In the genomic region with DNA sequence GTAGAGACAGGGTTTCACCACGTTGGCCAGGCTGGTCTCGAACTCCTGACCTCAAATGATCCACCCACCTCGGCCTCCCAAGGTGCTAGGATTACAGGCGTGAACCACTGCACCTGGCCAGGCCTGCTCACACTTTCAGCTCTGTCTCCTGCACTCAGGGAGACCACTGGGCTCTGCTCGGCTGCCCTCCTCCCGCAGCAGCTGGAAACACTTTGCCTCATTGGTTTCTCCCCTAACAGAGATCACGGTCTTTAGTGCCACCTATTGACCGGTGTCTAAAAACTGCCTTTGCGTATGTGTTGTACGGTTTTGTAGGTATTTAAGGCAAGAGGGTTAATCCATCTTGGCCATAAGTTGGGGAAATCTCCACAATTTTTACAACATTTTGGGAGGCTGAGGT, we compare ENCODE assay signal across 9 cellular contexts. TPM values are rescaled to one million over a fixed set of nuclear protein-coding genes. Genes with fewer than 3 reads are reported as not detected.
DNase-seq lines count a peak whose midpoint lies in the region; ATAC-seq and TF ChIP-seq lines count a peak whose summit lies in the region.
"Not testable (repeated sequence)": the region's sequence is repeated elsewhere in the genome, so short reads cannot be mapped to it uniquely, and the experiment has no call there.
"Had no signal": no experiment of that assay in that cellular context is flagged by ENCODE, and none has a peak within 500 bp of the region (broad histone marks: within the 10 kb centered on the region; RNA-seq: fewer than 3 reads in every experiment).

No MANE protein-coding gene starts in this region.

- TF ChIP-seq POLR2A in Peyer's patch (IDR thresholded peaks at IDR 0.05); heart left ventricle (IDR thresholded peaks at IDR 0.05): not testable (repeated sequence)

- DNase-seq in AG20443 (ENCODE audit: low spot score): peak; percentile 57
- peak; percentile 54 for DNase-seq in GM13976 (ENCODE audit: low spot score)
- DNase-seq in NCI-H1436 treated with DMSO at 0.1 percent for 48 hours (lab: John Stamatoyannopoulos, UW): peak; percentile 63
- DNase-seq in Peyer's patch: peak in 1 of 3 donors; percentile 64
- DNase-seq in activated naive CD8-positive, alpha-beta T cell treated with anti-CD3 and anti-CD28 coated beads, Interleukin-2, amount 10 ng/mL, durations not matched to agents 7 days and 5 days: peak; percentile 29
- DNase-seq in heart left ventricle: not testable (repeated sequence)
- peak; percentile 17 for DNase-seq in progenitor cell of endocrine pancreas (ENCODE audit: low spot score, unreplicated experiment)

- not testable (repeated sequence) for H3K36me3 Mint-ChIP-seq in activated naive CD8-positive, alpha-beta T cell treated with anti-CD3 and anti-CD28 coated beads, Interleukin-2, amount 10 ng/mL, durations not matched to agents 7 days and 5 days; progenitor cell of endocrine pancreas (ENCODE audit: insufficient read depth)

- H3K4me3 ChIP-seq in Peyer's patch, heart left ventricle: not testable (repeated sequence)

- TF ChIP-seq CTCF in GM13976 (IDR thresholded peaks at IDR 0.05; ENCODE audit: borderline replicate concordance, control extremely low read depth, extremely low read depth, insufficient read depth, missing control alignments): peak; percentile 46
- peak in 4 of 6 experiments; percentile 15 to 56 (median 43) for TF ChIP-seq CTCF in Peyer's patch (IDR thresholded peaks at IDR 0.05)
- peak in 9 of 12 donors; percentile 14 to 39 (median 28) for TF ChIP-seq CTCF in heart left ventricle (IDR thresholded peaks at IDR 0.05)
- TF ChIP-seq CTCF in progenitor cell of endocrine pancreas (IDR thresholded peaks at IDR 0.05; ENCODE audit: unreplicated experiment): peak; percentile 64

- H3K27me3 Mint-ChIP-seq in activated naive CD8-positive, alpha-beta T cell treated with anti-CD3 and anti-CD28 coated beads, Interleukin-2, amount 10 ng/mL, durations not matched to agents 7 days and 5 days; progenitor cell of endocrine pancreas: not testable (repeated sequence)

- not testable (repeated sequence) for H3K9me3 ChIP-seq in Peyer's patch, heart left ventricle

- ATAC-seq in HG02973 (IDR thresholded peaks at IDR 0.05; ENCODE audit: unreplicated experiment) (peak; percentile 63), heart left ventricle (peak in 2 of 4 donors; percentile 62 to 66)
- ATAC-seq in activated naive CD8-positive, alpha-beta T cell treated with anti-CD3 and anti-CD28 coated beads, Interleukin-2, amount 10 ng/mL, durations not matched to agents 7 days and 5 days (ENCODE audit: low read depth): peak; percentile 47

- H3K4me3 Mint-ChIP-seq in activated naive CD8-positive, alpha-beta T cell treated with anti-CD3 and anti-CD28 coated beads, Interleukin-2, amount 10 ng/mL, durations not matched to agents 7 days and 5 days; progenitor cell of endocrine pancreas (ENCODE audit: low read depth): not testable (repeated sequence)

- in situ Hi-C loops in GM13976 (cut with MboI; ENCODE audit: low sequenced_read_pairs, unreplicated experiment): not testable (repeated sequence)

- not testable (repeated sequence) for H3K36me3 ChIP-seq in Peyer's patch, heart left ventricle

- not testable (repeated sequence) for H3K9me3 Mint-ChIP-seq in activated naive CD8-positive, alpha-beta T cell treated with anti-CD3 and anti-CD28 coated beads, Interleukin-2, amount 10 ng/mL, durations not matched to agents 7 days and 5 days; progenitor cell of endocrine pancreas (ENCODE audit: low read depth)

- not testable (repeated sequence) for H3K27me3 ChIP-seq in Peyer's patch, heart left ventricle

- 10 to 17% (median 11%) methylated on average over 9 to 10 of the region's 10 CpGs for WGBS in heart left ventricle, 4 donors

- POLR2A ChIA-PET in activated naive CD8-positive, alpha-beta T cell treated with anti-CD3 and anti-CD28 coated beads, Interleukin-2, amount 10 ng/mL, durations not matched to agents 7 days and 5 days (lab: Charles Lee): interaction anchor here (0.6 kb wide), 1 partner anchor 88 kb away, joined by 3 read pairs; no protein-coding TSS in a partner anchor

- H3K4me1 ChIP-seq in Peyer's patch, heart left ventricle: not testable (repeated sequence)

- H3K27ac Mint-ChIP-seq in activated naive CD8-positive, alpha-beta T cell treated with anti-CD3 and anti-CD28 coated beads, Interleukin-2, amount 10 ng/mL, durations not matched to agents 7 days and 5 days; progenitor cell of endocrine pancreas: not testable (repeated sequence)

- not testable (repeated sequence) for H3K27ac ChIP-seq in Peyer's patch, heart left ventricle

- not testable (repeated sequence) for H3K4me1 Mint-ChIP-seq in activated naive CD8-positive, alpha-beta T cell treated with anti-CD3 and anti-CD28 coated beads, Interleukin-2, amount 10 ng/mL, durations not matched to agents 7 days and 5 days; progenitor cell of endocrine pancreas (ENCODE audit: low read depth)

- intact Hi-C loops in heart left ventricle (cut with DNase I): not testable (repeated sequence)

RNA-seq across cellular contexts. Expression of gene OCM2, which starts 23.4 kb away (rescaled TPM):
- total RNA-seq in Peyer's patch: not detected
- total RNA-seq in activated naive CD8-positive, alpha-beta T cell treated with anti-CD3 and anti-CD28 coated beads, Interleukin-2, amount 10 ng/mL, durations not matched to agents 7 days and 5 days: not detected
- not detected for total RNA-seq in heart left ventricle
- not detected for polyA plus RNA-seq in heart left ventricle
- not detected in 2 replicates for total RNA-seq in progenitor cell of endocrine pancreas
- total RNA-seq: skeletal muscle tissue had no signal
